1 cellular context compared by ENCODE assay signal in genomic region chr17:44002141-44002848, GRCh38.
A peak's percentile ranks its signal among the peaks of the same experiment; 100 is the strongest.
TF ChIP-seq lines count a peak whose summit lies in the region.

No MANE protein-coding gene starts in this region.

TF ChIP-seq in HepG2, 621 proteins besides CTCF, POLR2A, EP300 and RAD21 (continued from another document and continues in another):
- TF ChIP-seq ZNF362 (CRISPR knock-in tag; IDR thresholded peaks at IDR 0.05; ENCODE audit: borderline replicate concordance) (no peak), PHF21A (CRISPR knock-in tag; IDR thresholded peaks at IDR 0.05) (no peak; the same call in 1 of the 2 replicates), DPF2 (CRISPR knock-in tag; IDR thresholded peaks at IDR 0.05; ENCODE audit: borderline replicate concordance, low read depth) (peak; percentile 21; the same call in 1 of the 2 replicates), SNAI1 (CRISPR knock-in tag; IDR thresholded peaks at IDR 0.05; ENCODE audit: borderline replicate concordance) (no peak), PRDM4 (CRISPR knock-in tag; IDR thresholded peaks at IDR 0.05; ENCODE audit: borderline replicate concordance) (no peak), ZNF256 (CRISPR knock-in tag; conservative IDR thresholded peaks at IDR 0.05) (no peak), HMG20B (CRISPR knock-in tag; conservative IDR thresholded peaks at IDR 0.05) (no peak), ZNF670 (CRISPR knock-in tag; IDR thresholded peaks at IDR 0.05; ENCODE audit: borderline replicate concordance) (0 out of 2 replicates have a peak, but pooled peaks have one; percentile 39), POGK (CRISPR knock-in tag; conservative IDR thresholded peaks at IDR 0.05) (no peak; the same call in 1 of the 2 replicates), SOX5 (CRISPR knock-in tag; IDR thresholded peaks at IDR 0.05; ENCODE audit: borderline replicate concordance) (peak; percentile 91), ATRX (CRISPR knock-in tag; IDR thresholded peaks at IDR 0.05; ENCODE audit: borderline replicate concordance) (no peak), ZNF354B (CRISPR knock-in tag; IDR thresholded peaks at IDR 0.05) (no peak), ZNF33A (CRISPR knock-in tag; IDR thresholded peaks at IDR 0.05; ENCODE audit: borderline replicate concordance) (no peak), ZNF142 (CRISPR knock-in tag; IDR thresholded peaks at IDR 0.05) (no peak), ZNF44 (CRISPR knock-in tag; IDR thresholded peaks at IDR 0.05) (no peak), ZNF616 (CRISPR knock-in tag; IDR thresholded peaks at IDR 0.05; ENCODE audit: low read depth) (no peak), PCBP1 (IDR thresholded peaks at IDR 0.05; ENCODE audit: borderline replicate concordance, low read depth, low read length) (no peak), ZFAT (CRISPR knock-in tag; conservative IDR thresholded peaks at IDR 0.05) (no peak), PHF5A (CRISPR knock-in tag; IDR thresholded peaks at IDR 0.05; ENCODE audit: low read depth, unreplicated experiment) (peak; percentile 52), RNF2 (conservative IDR thresholded peaks at IDR 0.05; ENCODE audit: low read depth) (0 out of 2 replicates have a peak, but pooled peaks have one; percentile 40), JDP2 (CRISPR knock-in tag; IDR thresholded peaks at IDR 0.05; ENCODE audit: borderline replicate concordance) (no peak), SMAD1 (CRISPR knock-in tag; IDR thresholded peaks at IDR 0.05; ENCODE audit: borderline replicate concordance, low read depth) (no peak), ZBTB42 (CRISPR knock-in tag; IDR thresholded peaks at IDR 0.05) (0 out of 2 replicates have a peak, but pooled peaks have one; percentile 60), ZFP91 (CRISPR knock-in tag; IDR thresholded peaks at IDR 0.05; ENCODE audit: borderline replicate concordance) (no peak), ZFY (CRISPR knock-in tag; IDR thresholded peaks at IDR 0.05) (no peak), NR2F1 (CRISPR knock-in tag; IDR thresholded peaks at IDR 0.05) (peak in 1 of 2 experiments; percentile 36; a peak in 3 of 4 replicates), ZNF572 (CRISPR knock-in tag; IDR thresholded peaks at IDR 0.05) (no peak), YEATS4 (CRISPR knock-in tag; IDR thresholded peaks at IDR 0.05; ENCODE audit: borderline replicate concordance) (0 out of 2 replicates have a peak, but pooled peaks have one; percentile 32), KMT2B (CRISPR knock-in tag; IDR thresholded peaks at IDR 0.05) (peak; percentile 49; the same call in 1 of the 2 replicates), PAXIP1 (CRISPR knock-in tag; conservative IDR thresholded peaks at IDR 0.05) (peak; percentile 62)
- TF ChIP-seq, protein P1, sequence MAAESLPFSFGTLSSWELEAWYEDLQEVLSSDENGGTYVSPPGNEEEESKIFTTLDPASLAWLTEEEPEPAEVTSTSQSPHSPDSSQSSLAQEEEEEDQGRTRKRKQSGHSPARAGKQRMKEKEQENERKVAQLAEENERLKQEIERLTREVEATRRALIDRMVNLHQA (CRISPR knock-in tag; IDR thresholded peaks at IDR 0.05), result no peak
- TF ChIP-seq, protein P2, sequence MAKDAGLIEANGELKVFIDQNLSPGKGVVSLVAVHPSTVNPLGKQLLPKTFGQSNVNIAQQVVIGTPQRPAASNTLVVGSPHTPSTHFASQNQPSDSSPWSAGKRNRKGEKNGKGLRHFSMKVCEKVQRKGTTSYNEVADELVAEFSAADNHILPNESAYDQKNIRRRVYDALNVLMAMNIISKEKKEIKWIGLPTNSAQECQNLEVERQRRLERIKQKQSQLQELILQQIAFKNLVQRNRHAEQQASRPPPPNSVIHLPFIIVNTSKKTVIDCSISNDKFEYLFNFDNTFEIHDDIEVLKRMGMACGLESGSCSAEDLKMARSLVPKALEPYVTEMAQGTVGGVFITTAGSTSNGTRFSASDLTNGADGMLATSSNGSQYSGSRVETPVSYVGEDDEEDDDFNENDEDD (CRISPR knock-in tag; IDR thresholded peaks at IDR 0.05; ENCODE audit: borderline replicate concordance), result no peak; the same call in 1 of the 2 replicates
- TF ChIP-seq, protein P3, sequence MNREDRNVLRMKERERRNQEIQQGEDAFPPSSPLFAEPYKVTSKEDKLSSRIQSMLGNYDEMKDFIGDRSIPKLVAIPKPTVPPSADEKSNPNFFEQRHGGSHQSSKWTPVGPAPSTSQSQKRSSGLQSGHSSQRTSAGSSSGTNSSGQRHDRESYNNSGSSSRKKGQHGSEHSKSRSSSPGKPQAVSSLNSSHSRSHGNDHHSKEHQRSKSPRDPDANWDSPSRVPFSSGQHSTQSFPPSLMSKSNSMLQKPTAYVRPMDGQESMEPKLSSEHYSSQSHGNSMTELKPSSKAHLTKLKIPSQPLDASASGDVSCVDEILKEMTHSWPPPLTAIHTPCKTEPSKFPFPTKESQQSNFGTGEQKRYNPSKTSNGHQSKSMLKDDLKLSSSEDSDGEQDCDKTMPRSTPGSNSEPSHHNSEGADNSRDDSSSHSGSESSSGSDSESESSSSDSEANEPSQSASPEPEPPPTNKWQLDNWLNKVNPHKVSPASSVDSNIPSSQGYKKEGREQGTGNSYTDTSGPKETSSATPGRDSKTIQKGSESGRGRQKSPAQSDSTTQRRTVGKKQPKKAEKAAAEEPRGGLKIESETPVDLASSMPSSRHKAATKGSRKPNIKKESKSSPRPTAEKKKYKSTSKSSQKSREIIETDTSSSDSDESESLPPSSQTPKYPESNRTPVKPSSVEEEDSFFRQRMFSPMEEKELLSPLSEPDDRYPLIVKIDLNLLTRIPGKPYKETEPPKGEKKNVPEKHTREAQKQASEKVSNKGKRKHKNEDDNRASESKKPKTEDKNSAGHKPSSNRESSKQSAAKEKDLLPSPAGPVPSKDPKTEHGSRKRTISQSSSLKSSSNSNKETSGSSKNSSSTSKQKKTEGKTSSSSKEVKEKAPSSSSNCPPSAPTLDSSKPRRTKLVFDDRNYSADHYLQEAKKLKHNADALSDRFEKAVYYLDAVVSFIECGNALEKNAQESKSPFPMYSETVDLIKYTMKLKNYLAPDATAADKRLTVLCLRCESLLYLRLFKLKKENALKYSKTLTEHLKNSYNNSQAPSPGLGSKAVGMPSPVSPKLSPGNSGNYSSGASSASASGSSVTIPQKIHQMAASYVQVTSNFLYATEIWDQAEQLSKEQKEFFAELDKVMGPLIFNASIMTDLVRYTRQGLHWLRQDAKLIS (CRISPR knock-in tag; IDR thresholded peaks at IDR 0.05), result no peak
